Comparison of ENCODE assay signal across 1 cellular context in genomic region chr17:29148790-29149430, GRCh38.
TF ChIP-seq lines count a peak whose summit lies in the region.

No MANE protein-coding gene starts in this region.

TF ChIP-seq in HEK293, 187 proteins besides CTCF, POLR2A, EP300 and RAD21 (continued from another document):
- peak; percentile 14; the same call in 1 of the 2 replicates for TF ChIP-seq ZNF629 (tag by site-specific recombination; IDR thresholded peaks at IDR 0.05)
- TF ChIP-seq ZNF785 (tag by site-specific recombination; IDR thresholded peaks at IDR 0.05): no peak
- 0 out of 2 replicates have a peak, but pooled peaks have one; percentile 32 for TF ChIP-seq ZNF423 (tag by site-specific recombination; IDR thresholded peaks at IDR 0.05)
- TF ChIP-seq KLF1 (tag by site-specific recombination; IDR thresholded peaks at IDR 0.05): no peak; the same call in 1 of the 2 replicates
- TF ChIP-seq GLIS1 (tag by site-specific recombination; IDR thresholded peaks at IDR 0.05): peak; percentile 94
- peak; percentile 77; the same call in 1 of the 2 replicates for TF ChIP-seq KLF10 (tag by site-specific recombination; IDR thresholded peaks at IDR 0.05)
- no peak for TF ChIP-seq ZXDB (tag by site-specific recombination; IDR thresholded peaks at IDR 0.05)
- peak; percentile 76; the same call in 1 of the 2 replicates for TF ChIP-seq YY1 (tag by site-specific recombination; IDR thresholded peaks at IDR 0.05)
- TF ChIP-seq RBAK (tag by site-specific recombination; IDR thresholded peaks at IDR 0.05): no peak
- TF ChIP-seq ZNF660 (tag by site-specific recombination; IDR thresholded peaks at IDR 0.05): peak; percentile 69; the same call in 1 of the 2 replicates
- peak; percentile 83 for TF ChIP-seq HIC1 (tag by site-specific recombination; IDR thresholded peaks at IDR 0.05)
- peak; percentile 87 for TF ChIP-seq KLF9 (tag by site-specific recombination; IDR thresholded peaks at IDR 0.05; ENCODE audit: low read depth)
- TF ChIP-seq ZNF341 (tag by site-specific recombination; IDR thresholded peaks at IDR 0.05; ENCODE audit: low read depth): peak; percentile 81
- TF ChIP-seq ZBTB8A (tag by site-specific recombination; IDR thresholded peaks at IDR 0.05): peak; percentile 86
- no peak for TF ChIP-seq ZNF777 (tag by site-specific recombination; IDR thresholded peaks at IDR 0.05; ENCODE audit: borderline replicate concordance)
- no peak for TF ChIP-seq SALL2 (tag by site-specific recombination; IDR thresholded peaks at IDR 0.05; ENCODE audit: borderline replicate concordance)
- TF ChIP-seq ZNF521 (tag by site-specific recombination; IDR thresholded peaks at IDR 0.05): no peak
- peak; percentile 95 for TF ChIP-seq SP2 (tag by site-specific recombination; IDR thresholded peaks at IDR 0.05)
- peak; percentile 37; the same call in 1 of the 2 replicates for TF ChIP-seq ZNF664 (tag by site-specific recombination; IDR thresholded peaks at IDR 0.05)
- TF ChIP-seq KLF16 (tag by site-specific recombination; IDR thresholded peaks at IDR 0.05): peak; percentile 60; the same call in 1 of the 2 replicates
- TF ChIP-seq ZIC2 (tag by site-specific recombination; IDR thresholded peaks at IDR 0.05): peak; percentile 39; the same call in 1 of the 2 replicates
- peak; percentile 94 for TF ChIP-seq SP3 (tag by site-specific recombination; IDR thresholded peaks at IDR 0.05)
- TF ChIP-seq ZBTB10 (tag by site-specific recombination; IDR thresholded peaks at IDR 0.05): peak; percentile 89
- TF ChIP-seq ZNF623 (tag by site-specific recombination; IDR thresholded peaks at IDR 0.05): no peak
- TF ChIP-seq ZSCAN30 (tag by site-specific recombination; IDR thresholded peaks at IDR 0.05): peak; percentile 96
- peak; percentile 87 for TF ChIP-seq ZNF792 (tag by site-specific recombination; IDR thresholded peaks at IDR 0.05)
- TF ChIP-seq ZBTB20 (tag by site-specific recombination; IDR thresholded peaks at IDR 0.05): peak; percentile 75; the same call in 1 of the 2 replicates
- peak; percentile 49; the same call in 1 of the 2 replicates for TF ChIP-seq ZEB2 (tag by site-specific recombination; IDR thresholded peaks at IDR 0.05)
- no peak for TF ChIP-seq INSM2 (tag by site-specific recombination; IDR thresholded peaks at IDR 0.05)
- peak; percentile 65 for TF ChIP-seq ZNF654 (tag by site-specific recombination; IDR thresholded peaks at IDR 0.05; ENCODE audit: low read depth)
- TF ChIP-seq KLF8 (tag by site-specific recombination; IDR thresholded peaks at IDR 0.05): peak; percentile 80; the same call in 1 of the 2 replicates
- peak; percentile 42; the same call in 1 of the 2 replicates for TF ChIP-seq ZNF600 (tag by site-specific recombination; IDR thresholded peaks at IDR 0.05)
- no peak for TF ChIP-seq ZNF624 (tag by site-specific recombination; IDR thresholded peaks at IDR 0.05)
- TF ChIP-seq ZSCAN4 (tag by site-specific recombination; IDR thresholded peaks at IDR 0.05): no peak
- TF ChIP-seq ZBTB26 (tag by site-specific recombination; optimal IDR thresholded peaks at IDR 0.05): peak; percentile 5
